Comparison of ENCODE assay signal across 14 cellular contexts in genomic region chr5:124420952-124421351, GRCh38.
DNase-seq lines count a peak whose midpoint lies in the region; ATAC-seq and TF ChIP-seq lines count a peak whose summit lies in the region.
"Had no signal": no experiment of that assay in that cellular context is flagged by ENCODE, and none has a peak within 500 bp of the region (broad histone marks: within the 10 kb centered on the region; RNA-seq: fewer than 3 reads in every experiment).

No MANE protein-coding gene starts in this region.

- H3K4me1 ChIP-seq in OCI-LY7 (ENCODE audit: insufficient read depth, low read length, poor library complexity, severe bottlenecking), result peaks cover 40% of the 10 kb centered on the region
- H3K4me1 ChIP-seq in neural progenitor cell, result no peaks in the 10 kb centered on the region
- H3K4me1 ChIP-seq: BE2C had no signal

- no peaks in the 10 kb centered on the region; the same call in 1 of the 2 replicates for H3K36me3 ChIP-seq in OCI-LY7 (ENCODE audit: insufficient read depth, low read length)
- peaks cover 6% of the 10 kb centered on the region for H3K36me3 ChIP-seq in neural progenitor cell
- H3K36me3 ChIP-seq: BE2C had no signal

- DNase-seq in OCI-LY7 (ENCODE audit: low spot score) (no peak), NCI-H1048 (lab: John Stamatoyannopoulos, UW) (no peak), neural progenitor cell (ENCODE audit: low spot score) (no peak)
- DNase-seq: BE2C; CD4-positive, alpha-beta memory T cell; DMS79; EL; GOT3; H9 had no signal

- H3K27ac ChIP-seq in OCI-LY7 (ENCODE audit: low read depth, low read length, poor library complexity, severe bottlenecking) (peak overlapping the region; percentile 18), neural progenitor cell (no peak overlapping the region)
- H3K27ac ChIP-seq: C4-2B had no signal

- H3K9me3 Mint-ChIP-seq in stimulated activated memory B cell treated with anti-CD40 and anti-IgM and Interleukin-4, amounts not matched to agents 10 μg/mL and 1 μg/mL and 100 μg/mL, for 72 hours, result peaks cover 8% of the 10 kb centered on the region
- peaks cover 38% of the 10 kb centered on the region for H3K9me3 Mint-ChIP-seq in neural progenitor cell

- no peaks in the 10 kb centered on the region for H4K20me1 ChIP-seq in OCI-LY7 (ENCODE audit: insufficient read depth, low read length)
- H4K20me1 ChIP-seq in neural progenitor cell (ENCODE audit: low read depth), result no peaks in the 10 kb centered on the region

- H3K27me3 ChIP-seq in neural progenitor cell, result no peaks in the 10 kb centered on the region
- H3K27me3 ChIP-seq: BE2C had no signal

- H3K9me3 ChIP-seq in OCI-LY7 (ENCODE audit: low read length) (peaks cover 8% of the 10 kb centered on the region; the same call in 1 of the 2 replicates), neural progenitor cell (ENCODE audit: low read depth) (no peaks in the 10 kb centered on the region)
- H3K9me3 ChIP-seq: BE2C had no signal

- no peaks in the 10 kb centered on the region for H3K9me2 ChIP-seq in OCI-LY7 (ENCODE audit: insufficient read depth, low read length)

- peak overlapping the region; percentile 75 for H2AFZ ChIP-seq in OCI-LY7 (ENCODE audit: low read length)
- H2AFZ ChIP-seq in neural progenitor cell (replicated peaks), result no peak overlapping the region

- H3K4me3 ChIP-seq in OCI-LY7 (ENCODE audit: low read depth, low read length, poor library complexity, severe bottlenecking) (no peak overlapping the region), neural progenitor cell (no peak overlapping the region)

- no peak overlapping the region for H3K9ac ChIP-seq in neural progenitor cell

- ATAC-seq in GM18502 (IDR thresholded peaks at IDR 0.05; ENCODE audit: poor library complexity, unreplicated experiment) (peak; percentile 24), HG02885 (IDR thresholded peaks at IDR 0.05; ENCODE audit: poor library complexity, unreplicated experiment) (peak; percentile 24), GM19467 (IDR thresholded peaks at IDR 0.05; ENCODE audit: unreplicated experiment) (no peak)
- ATAC-seq in stimulated activated memory B cell treated with anti-CD40 and anti-IgM and Interleukin-4, amounts not matched to agents 10 μg/mL and 1 μg/mL and 100 μg/mL, for 72 hours, result peak; percentile 50

- no peak for TF ChIP-seq CTCF in OCI-LY7 (conservative IDR thresholded peaks at IDR 0.05; ENCODE audit: low read length)
- TF ChIP-seq CTCF in neural progenitor cell (IDR thresholded peaks at IDR 0.05), result no peak

- intact Hi-C loops in OCI-LY7 (cut with micrococcal nuclease; ENCODE audit: unreplicated experiment), result no loop called here

- peak overlapping the region; percentile 3 for H3K27ac Mint-ChIP-seq in stimulated activated memory B cell treated with anti-CD40 and anti-IgM and Interleukin-4, amounts not matched to agents 10 μg/mL and 1 μg/mL and 100 μg/mL, for 72 hours
- no peak overlapping the region for H3K27ac Mint-ChIP-seq in neural progenitor cell
- H3K27ac Mint-ChIP-seq: CD4-positive, alpha-beta memory T cell; H9 had no signal

- POLR2A ChIA-PET in OCI-LY7 (lab: Charles Lee), result interaction anchor here (0.7 kb wide), 2 partner anchors 10 to 333 kb away, joined by 3 read pairs; no protein-coding TSS in a partner anchor

- no peaks in the 10 kb centered on the region for H3F3A ChIP-seq in neural progenitor cell (ENCODE audit: low read depth)

- H3K79me2 ChIP-seq in OCI-LY7 (ENCODE audit: insufficient read depth, low read depth, low read length) (no peaks in the 10 kb centered on the region), neural progenitor cell (ENCODE audit: low read depth) (no peaks in the 10 kb centered on the region)

- H3K4me3 Mint-ChIP-seq in stimulated activated memory B cell treated with anti-CD40 and anti-IgM and Interleukin-4, amounts not matched to agents 10 μg/mL and 1 μg/mL and 100 μg/mL, for 72 hours, result no peak overlapping the region
- H3K4me3 Mint-ChIP-seq in neural progenitor cell, result no peak overlapping the region
- H3K4me3 Mint-ChIP-seq: CD4-positive, alpha-beta memory T cell; H9 had no signal

- H3K27me3 Mint-ChIP-seq in stimulated activated memory B cell treated with anti-CD40 and anti-IgM and Interleukin-4, amounts not matched to agents 10 μg/mL and 1 μg/mL and 100 μg/mL, for 72 hours, result no peaks in the 10 kb centered on the region
- H3K27me3 Mint-ChIP-seq in neural progenitor cell (ENCODE audit: insufficient read depth, low read depth), result peaks cover 2% of the 10 kb centered on the region
- H3K27me3 Mint-ChIP-seq: CD4-positive, alpha-beta memory T cell had no signal

- BruUV-seq in OCI-LY7 (replicated peaks; lab: Mats Ljungman, UMichigan), result no TSS peak

- H3K36me3 Mint-ChIP-seq in stimulated activated memory B cell treated with anti-CD40 and anti-IgM and Interleukin-4, amounts not matched to agents 10 μg/mL and 1 μg/mL and 100 μg/mL, for 72 hours, result peaks cover 11% of the 10 kb centered on the region
- H3K36me3 Mint-ChIP-seq in neural progenitor cell, result peaks cover 7% of the 10 kb centered on the region
- H3K36me3 Mint-ChIP-seq: CD4-positive, alpha-beta memory T cell had no signal

- H3K4me2 ChIP-seq in OCI-LY7 (ENCODE audit: low read length) (peak overlapping the region; percentile 69), neural progenitor cell (no peak overlapping the region)

- H3K4me1 Mint-ChIP-seq in stimulated activated memory B cell treated with anti-CD40 and anti-IgM and Interleukin-4, amounts not matched to agents 10 μg/mL and 1 μg/mL and 100 μg/mL, for 72 hours, result peaks cover 35% of the 10 kb centered on the region
- H3K4me1 Mint-ChIP-seq in neural progenitor cell, result peaks cover 8% of the 10 kb centered on the region
- H3K4me1 Mint-ChIP-seq: CD4-positive, alpha-beta memory T cell; H9 had no signal

- CTCF ChIA-PET in OCI-LY7 (lab: Charles Lee; ENCODE audit: unreplicated experiment), result no interaction called here
